ENCODE assay signal across 18 cellular contexts in the genomic region with DNA sequence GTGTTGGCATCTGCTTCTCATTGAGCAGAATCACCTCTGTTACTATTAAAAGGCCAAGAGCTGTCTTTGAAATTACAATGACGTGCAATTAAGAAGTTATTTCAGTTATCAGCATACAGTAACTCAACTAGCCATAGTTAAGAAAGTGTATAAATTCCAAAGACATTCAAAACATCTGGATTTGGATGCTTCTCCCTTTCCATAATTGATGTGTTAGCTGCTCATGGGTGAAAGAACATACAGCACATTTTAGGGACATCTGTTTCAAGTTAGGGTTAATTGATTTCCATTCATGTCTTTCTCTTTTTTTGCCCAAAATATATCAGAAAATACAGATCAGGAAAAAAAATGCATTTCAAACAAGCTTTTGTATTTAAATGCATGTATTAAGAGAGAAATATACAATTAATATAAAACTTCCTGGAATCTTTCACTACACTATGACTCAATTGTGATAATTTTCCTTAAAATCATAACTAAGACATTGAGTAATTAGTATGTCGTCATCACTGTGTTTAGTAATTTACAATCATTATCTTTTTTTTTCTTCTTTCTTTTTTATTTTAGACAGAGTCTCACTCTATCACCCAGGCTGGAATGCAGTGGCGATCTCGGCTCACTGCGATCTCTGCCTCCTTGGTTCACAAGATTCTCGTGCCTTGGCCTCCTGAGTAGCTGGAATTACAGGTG.
"Had no signal": no experiment of that assay in that cellular context is flagged by ENCODE, and none has a peak within 500 bp of the region (broad histone marks: within the 10 kb centered on the region; RNA-seq: fewer than 3 reads in every experiment).

No MANE protein-coding gene starts in this region.

- DNase-seq: activated CD4-positive, alpha-beta T cell treated with anti-CD3 and anti-CD28 coated beads, Interleukin-2, amount 10 ng/mL, durations not matched to agents 7 days and 5 days; activated CD8-positive, alpha-beta memory T cell treated with anti-CD3 and anti-CD28 coated beads, Interleukin-2, amount 50 U/mL, for 48 hours; activated gamma-delta T cell treated with Interleukin-2 at 50 U/mL for 16 hours; aorta; cerebellar nuclear complex; effector memory CD8-positive, alpha-beta T cell; foreskin keratinocyte; glutamatergic neuron; kidney glomerular epithelial cell; mesenchymal stem cell; stimulated activated CD4-positive, alpha-beta T cell treated with anti-CD3 and anti-CD28 coated beads, Interleukin-2, amount 100 ng/mL, for 48 hours; stimulated activated naive B cell treated with anti-CD40 and anti-IgM and Interleukin-4, amounts not matched to agents 10 μg/mL and 1 μg/mL and 100 μg/mL, for 72 hours; T-helper 9 cell; thyroid gland had no signal

- H3K4me3 Mint-ChIP-seq: activated CD4-positive, alpha-beta T cell treated with anti-CD3 and anti-CD28 coated beads, Interleukin-2, amount 10 ng/mL, durations not matched to agents 7 days and 5 days; activated naive CD8-positive, alpha-beta T cell; dendritic cell treated with granulocyte-macrophage colony-stimulating factor and Interleukin-4, amounts not matched to agents 40 ng/mL and 50 ng/mL, for 4 days; effector memory CD8-positive, alpha-beta T cell; natural killer cell treated with Interleukin-12 subunit alpha and Interleukin-12 subunit beta and Interleukin-15 and Interleukin-18, amount 100 ng/mL, for 72 hours; stimulated activated naive B cell treated with anti-CD40 and anti-IgM and Interleukin-4, amounts not matched to agents 10 μg/mL and 1 μg/mL and 100 μg/mL, for 72 hours had no signal

- H3K9me3 ChIP-seq: thyroid gland had no signal

- H3K4me3 ChIP-seq: thyroid gland had no signal

- H3K36me3 Mint-ChIP-seq: activated naive CD8-positive, alpha-beta T cell; natural killer cell treated with Interleukin-12 subunit alpha and Interleukin-12 subunit beta and Interleukin-15 and Interleukin-18, amount 100 ng/mL, for 72 hours; stimulated activated naive B cell treated with anti-CD40 and anti-IgM and Interleukin-4, amounts not matched to agents 10 μg/mL and 1 μg/mL and 100 μg/mL, for 72 hours had no signal

- H3K27ac ChIP-seq: epithelial cell of prostate, foreskin keratinocyte, thyroid gland had no signal

- H3K27me3 ChIP-seq: foreskin keratinocyte, thyroid gland had no signal

- H3K36me3 ChIP-seq: thyroid gland had no signal

- ATAC-seq: effector memory CD8-positive, alpha-beta T cell; foreskin keratinocyte; natural killer cell treated with Interleukin-12 subunit alpha and Interleukin-12 subunit beta and Interleukin-15 and Interleukin-18, amount 100 ng/mL, for 72 hours; stimulated activated naive B cell treated with anti-CD40 and anti-IgM and Interleukin-4, amounts not matched to agents 10 μg/mL and 1 μg/mL and 100 μg/mL, for 72 hours had no signal

- H3K27ac Mint-ChIP-seq: activated CD4-positive, alpha-beta T cell treated with anti-CD3 and anti-CD28 coated beads, Interleukin-2, amount 10 ng/mL, durations not matched to agents 7 days and 5 days; activated naive CD8-positive, alpha-beta T cell; dendritic cell treated with granulocyte-macrophage colony-stimulating factor and Interleukin-4, amounts not matched to agents 40 ng/mL and 50 ng/mL, for 4 days; effector memory CD8-positive, alpha-beta T cell; stimulated activated naive B cell treated with anti-CD40 and anti-IgM and Interleukin-4, amounts not matched to agents 10 μg/mL and 1 μg/mL and 100 μg/mL, for 72 hours had no signal

- H3K9me3 Mint-ChIP-seq: activated CD4-positive, alpha-beta T cell treated with anti-CD3 and anti-CD28 coated beads, Interleukin-2, amount 10 ng/mL, durations not matched to agents 7 days and 5 days; dendritic cell treated with granulocyte-macrophage colony-stimulating factor and Interleukin-4, amounts not matched to agents 40 ng/mL and 50 ng/mL, for 4 days; effector memory CD8-positive, alpha-beta T cell; natural killer cell treated with Interleukin-12 subunit alpha and Interleukin-12 subunit beta and Interleukin-15 and Interleukin-18, amount 100 ng/mL, for 72 hours; stimulated activated naive B cell treated with anti-CD40 and anti-IgM and Interleukin-4, amounts not matched to agents 10 μg/mL and 1 μg/mL and 100 μg/mL, for 72 hours had no signal

- H3K27me3 Mint-ChIP-seq: activated CD4-positive, alpha-beta T cell treated with anti-CD3 and anti-CD28 coated beads, Interleukin-2, amount 10 ng/mL, durations not matched to agents 7 days and 5 days; activated naive CD8-positive, alpha-beta T cell; dendritic cell treated with granulocyte-macrophage colony-stimulating factor and Interleukin-4, amounts not matched to agents 40 ng/mL and 50 ng/mL, for 4 days; effector memory CD8-positive, alpha-beta T cell; natural killer cell treated with Interleukin-12 subunit alpha and Interleukin-12 subunit beta and Interleukin-15 and Interleukin-18, amount 100 ng/mL, for 72 hours; stimulated activated naive B cell treated with anti-CD40 and anti-IgM and Interleukin-4, amounts not matched to agents 10 μg/mL and 1 μg/mL and 100 μg/mL, for 72 hours had no signal
